ENCODE assay signal across 1 cellular context in the genomic region with DNA sequence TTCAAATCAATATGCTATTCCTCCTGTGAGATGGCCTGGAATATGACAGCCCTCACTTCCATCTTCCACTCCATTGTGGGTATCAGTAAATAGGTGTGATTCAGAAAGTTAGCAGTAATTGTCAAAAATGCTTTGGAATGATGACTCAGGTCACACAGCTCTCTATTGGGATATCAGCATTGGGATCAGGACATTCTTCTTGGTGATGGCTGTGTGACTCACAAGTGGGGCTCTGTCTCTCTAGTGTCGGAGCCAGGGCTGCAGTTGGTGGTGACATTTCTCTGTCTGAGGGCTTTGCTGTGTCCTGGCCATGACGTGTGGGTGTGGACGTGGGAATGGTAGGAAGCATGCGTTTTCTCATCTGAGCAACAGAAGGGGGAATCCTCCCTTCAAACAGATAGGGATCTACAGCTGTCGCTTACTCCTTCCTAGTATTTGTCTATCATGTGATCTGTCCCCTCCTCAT.
TF ChIP-seq lines count a peak whose summit lies in the region.

No MANE protein-coding gene starts in this region.

TF ChIP-seq in K562, 482 proteins besides CTCF, POLR2A, EP300 and RAD21 (continued from another document and continues in another):
- TF ChIP-seq, protein P1, sequence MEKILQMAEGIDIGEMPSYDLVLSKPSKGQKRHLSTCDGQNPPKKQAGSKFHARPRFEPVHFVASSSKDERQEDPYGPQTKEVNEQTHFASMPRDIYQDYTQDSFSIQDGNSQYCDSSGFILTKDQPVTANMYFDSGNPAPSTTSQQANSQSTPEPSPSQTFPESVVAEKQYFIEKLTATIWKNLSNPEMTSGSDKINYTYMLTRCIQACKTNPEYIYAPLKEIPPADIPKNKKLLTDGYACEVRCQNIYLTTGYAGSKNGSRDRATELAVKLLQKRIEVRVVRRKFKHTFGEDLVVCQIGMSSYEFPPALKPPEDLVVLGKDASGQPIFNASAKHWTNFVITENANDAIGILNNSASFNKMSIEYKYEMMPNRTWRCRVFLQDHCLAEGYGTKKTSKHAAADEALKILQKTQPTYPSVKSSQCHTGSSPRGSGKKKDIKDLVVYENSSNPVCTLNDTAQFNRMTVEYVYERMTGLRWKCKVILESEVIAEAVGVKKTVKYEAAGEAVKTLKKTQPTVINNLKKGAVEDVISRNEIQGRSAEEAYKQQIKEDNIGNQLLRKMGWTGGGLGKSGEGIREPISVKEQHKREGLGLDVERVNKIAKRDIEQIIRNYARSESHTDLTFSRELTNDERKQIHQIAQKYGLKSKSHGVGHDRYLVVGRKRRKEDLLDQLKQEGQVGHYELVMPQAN (IDR thresholded peaks at IDR 0.05; ENCODE audit: borderline replicate concordance): no peak
- TF ChIP-seq ARNT (IDR thresholded peaks at IDR 0.05): no peak
- peak; percentile 8 for TF ChIP-seq ZFP36 (IDR thresholded peaks at IDR 0.05; ENCODE audit: low read depth, low read length, partially characterized antibody)
- peak; percentile 92 for TF ChIP-seq CTBP1 (IDR thresholded peaks at IDR 0.05; ENCODE audit: borderline replicate concordance)
- no peak for TF ChIP-seq ZNF124 (CRISPR knock-in tag; IDR thresholded peaks at IDR 0.05)
- 0 out of 2 replicates have a peak, but pooled peaks have one; percentile 50 for TF ChIP-seq ZNF584 (CRISPR knock-in tag; IDR thresholded peaks at IDR 0.05; ENCODE audit: low read depth)
- no peak for TF ChIP-seq TCF7 (IDR thresholded peaks at IDR 0.05; ENCODE audit: borderline replicate concordance)
- TF ChIP-seq DMBX1 (CRISPR knock-in tag; IDR thresholded peaks at IDR 0.05; ENCODE audit: borderline replicate concordance): no peak
- TF ChIP-seq, protein P2, sequence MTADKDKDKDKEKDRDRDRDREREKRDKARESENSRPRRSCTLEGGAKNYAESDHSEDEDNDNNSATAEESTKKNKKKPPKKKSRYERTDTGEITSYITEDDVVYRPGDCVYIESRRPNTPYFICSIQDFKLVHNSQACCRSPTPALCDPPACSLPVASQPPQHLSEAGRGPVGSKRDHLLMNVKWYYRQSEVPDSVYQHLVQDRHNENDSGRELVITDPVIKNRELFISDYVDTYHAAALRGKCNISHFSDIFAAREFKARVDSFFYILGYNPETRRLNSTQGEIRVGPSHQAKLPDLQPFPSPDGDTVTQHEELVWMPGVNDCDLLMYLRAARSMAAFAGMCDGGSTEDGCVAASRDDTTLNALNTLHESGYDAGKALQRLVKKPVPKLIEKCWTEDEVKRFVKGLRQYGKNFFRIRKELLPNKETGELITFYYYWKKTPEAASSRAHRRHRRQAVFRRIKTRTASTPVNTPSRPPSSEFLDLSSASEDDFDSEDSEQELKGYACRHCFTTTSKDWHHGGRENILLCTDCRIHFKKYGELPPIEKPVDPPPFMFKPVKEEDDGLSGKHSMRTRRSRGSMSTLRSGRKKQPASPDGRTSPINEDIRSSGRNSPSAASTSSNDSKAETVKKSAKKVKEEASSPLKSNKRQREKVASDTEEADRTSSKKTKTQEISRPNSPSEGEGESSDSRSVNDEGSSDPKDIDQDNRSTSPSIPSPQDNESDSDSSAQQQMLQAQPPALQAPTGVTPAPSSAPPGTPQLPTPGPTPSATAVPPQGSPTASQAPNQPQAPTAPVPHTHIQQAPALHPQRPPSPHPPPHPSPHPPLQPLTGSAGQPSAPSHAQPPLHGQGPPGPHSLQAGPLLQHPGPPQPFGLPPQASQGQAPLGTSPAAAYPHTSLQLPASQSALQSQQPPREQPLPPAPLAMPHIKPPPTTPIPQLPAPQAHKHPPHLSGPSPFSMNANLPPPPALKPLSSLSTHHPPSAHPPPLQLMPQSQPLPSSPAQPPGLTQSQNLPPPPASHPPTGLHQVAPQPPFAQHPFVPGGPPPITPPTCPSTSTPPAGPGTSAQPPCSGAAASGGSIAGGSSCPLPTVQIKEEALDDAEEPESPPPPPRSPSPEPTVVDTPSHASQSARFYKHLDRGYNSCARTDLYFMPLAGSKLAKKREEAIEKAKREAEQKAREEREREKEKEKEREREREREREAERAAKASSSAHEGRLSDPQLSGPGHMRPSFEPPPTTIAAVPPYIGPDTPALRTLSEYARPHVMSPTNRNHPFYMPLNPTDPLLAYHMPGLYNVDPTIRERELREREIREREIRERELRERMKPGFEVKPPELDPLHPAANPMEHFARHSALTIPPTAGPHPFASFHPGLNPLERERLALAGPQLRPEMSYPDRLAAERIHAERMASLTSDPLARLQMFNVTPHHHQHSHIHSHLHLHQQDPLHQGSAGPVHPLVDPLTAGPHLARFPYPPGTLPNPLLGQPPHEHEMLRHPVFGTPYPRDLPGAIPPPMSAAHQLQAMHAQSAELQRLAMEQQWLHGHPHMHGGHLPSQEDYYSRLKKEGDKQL (CRISPR knock-in tag; IDR thresholded peaks at IDR 0.05; ENCODE audit: borderline replicate concordance): no peak
- no peak for TF ChIP-seq KAT2B (IDR thresholded peaks at IDR 0.05; ENCODE audit: low read depth, low read length)
- TF ChIP-seq, protein P3, sequence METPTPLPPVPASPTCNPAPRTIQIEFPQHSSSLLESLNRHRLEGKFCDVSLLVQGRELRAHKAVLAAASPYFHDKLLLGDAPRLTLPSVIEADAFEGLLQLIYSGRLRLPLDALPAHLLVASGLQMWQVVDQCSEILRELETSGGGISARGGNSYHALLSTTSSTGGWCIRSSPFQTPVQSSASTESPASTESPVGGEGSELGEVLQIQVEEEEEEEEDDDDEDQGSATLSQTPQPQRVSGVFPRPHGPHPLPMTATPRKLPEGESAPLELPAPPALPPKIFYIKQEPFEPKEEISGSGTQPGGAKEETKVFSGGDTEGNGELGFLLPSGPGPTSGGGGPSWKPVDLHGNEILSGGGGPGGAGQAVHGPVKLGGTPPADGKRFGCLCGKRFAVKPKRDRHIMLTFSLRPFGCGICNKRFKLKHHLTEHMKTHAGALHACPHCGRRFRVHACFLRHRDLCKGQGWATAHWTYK (CRISPR knock-in tag; IDR thresholded peaks at IDR 0.05): no peak
- TF ChIP-seq CEBPG (CRISPR knock-in tag; IDR thresholded peaks at IDR 0.05): no peak
- TF ChIP-seq CEBPG (tag; conservative IDR thresholded peaks at IDR 0.05 in 1 of 2, IDR thresholded peaks at IDR 0.05 in 1 of 2): no peak
- TF ChIP-seq ELF2 (CRISPR knock-in tag; IDR thresholded peaks at IDR 0.05): no peak
- TF ChIP-seq, protein P4, sequence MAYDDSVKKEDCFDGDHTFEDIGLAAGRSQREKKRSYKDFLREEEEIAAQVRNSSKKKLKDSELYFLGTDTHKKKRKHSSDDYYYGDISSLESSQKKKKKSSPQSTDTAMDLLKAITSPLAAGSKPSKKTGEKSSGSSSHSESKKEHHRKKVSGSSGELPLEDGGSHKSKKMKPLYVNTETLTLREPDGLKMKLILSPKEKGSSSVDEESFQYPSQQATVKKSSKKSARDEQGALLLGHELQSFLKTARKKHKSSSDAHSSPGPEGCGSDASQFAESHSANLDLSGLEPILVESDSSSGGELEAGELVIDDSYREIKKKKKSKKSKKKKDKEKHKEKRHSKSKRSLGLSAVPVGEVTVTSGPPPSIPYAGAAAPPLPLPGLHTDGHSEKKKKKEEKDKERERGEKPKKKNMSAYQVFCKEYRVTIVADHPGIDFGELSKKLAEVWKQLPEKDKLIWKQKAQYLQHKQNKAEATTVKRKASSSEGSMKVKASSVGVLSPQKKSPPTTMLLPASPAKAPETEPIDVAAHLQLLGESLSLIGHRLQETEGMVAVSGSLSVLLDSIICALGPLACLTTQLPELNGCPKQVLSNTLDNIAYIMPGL (CRISPR knock-in tag; IDR thresholded peaks at IDR 0.05): no peak
- peak; percentile 78; the same call in 1 of the 2 replicates for TF ChIP-seq JUNB (CRISPR knock-in tag; conservative IDR thresholded peaks at IDR 0.05)
- peak; percentile 42 to 43; a peak in 1 of 4 replicates for TF ChIP-seq FOXK2 (conservative IDR thresholded peaks at IDR 0.05 in 1 of 2, IDR thresholded peaks at IDR 0.05 in 1 of 2; ENCODE audit: low read depth in 2 of 2)
- TF ChIP-seq ZNF121 (CRISPR knock-in tag; conservative IDR thresholded peaks at IDR 0.05): no peak
- TF ChIP-seq, protein P5, sequence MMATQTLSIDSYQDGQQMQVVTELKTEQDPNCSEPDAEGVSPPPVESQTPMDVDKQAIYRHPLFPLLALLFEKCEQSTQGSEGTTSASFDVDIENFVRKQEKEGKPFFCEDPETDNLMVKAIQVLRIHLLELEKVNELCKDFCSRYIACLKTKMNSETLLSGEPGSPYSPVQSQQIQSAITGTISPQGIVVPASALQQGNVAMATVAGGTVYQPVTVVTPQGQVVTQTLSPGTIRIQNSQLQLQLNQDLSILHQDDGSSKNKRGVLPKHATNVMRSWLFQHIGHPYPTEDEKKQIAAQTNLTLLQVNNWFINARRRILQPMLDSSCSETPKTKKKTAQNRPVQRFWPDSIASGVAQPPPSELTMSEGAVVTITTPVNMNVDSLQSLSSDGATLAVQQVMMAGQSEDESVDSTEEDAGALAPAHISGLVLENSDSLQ (IDR thresholded peaks at IDR 0.05): peak; percentile 67
- TF ChIP-seq, protein P6, sequence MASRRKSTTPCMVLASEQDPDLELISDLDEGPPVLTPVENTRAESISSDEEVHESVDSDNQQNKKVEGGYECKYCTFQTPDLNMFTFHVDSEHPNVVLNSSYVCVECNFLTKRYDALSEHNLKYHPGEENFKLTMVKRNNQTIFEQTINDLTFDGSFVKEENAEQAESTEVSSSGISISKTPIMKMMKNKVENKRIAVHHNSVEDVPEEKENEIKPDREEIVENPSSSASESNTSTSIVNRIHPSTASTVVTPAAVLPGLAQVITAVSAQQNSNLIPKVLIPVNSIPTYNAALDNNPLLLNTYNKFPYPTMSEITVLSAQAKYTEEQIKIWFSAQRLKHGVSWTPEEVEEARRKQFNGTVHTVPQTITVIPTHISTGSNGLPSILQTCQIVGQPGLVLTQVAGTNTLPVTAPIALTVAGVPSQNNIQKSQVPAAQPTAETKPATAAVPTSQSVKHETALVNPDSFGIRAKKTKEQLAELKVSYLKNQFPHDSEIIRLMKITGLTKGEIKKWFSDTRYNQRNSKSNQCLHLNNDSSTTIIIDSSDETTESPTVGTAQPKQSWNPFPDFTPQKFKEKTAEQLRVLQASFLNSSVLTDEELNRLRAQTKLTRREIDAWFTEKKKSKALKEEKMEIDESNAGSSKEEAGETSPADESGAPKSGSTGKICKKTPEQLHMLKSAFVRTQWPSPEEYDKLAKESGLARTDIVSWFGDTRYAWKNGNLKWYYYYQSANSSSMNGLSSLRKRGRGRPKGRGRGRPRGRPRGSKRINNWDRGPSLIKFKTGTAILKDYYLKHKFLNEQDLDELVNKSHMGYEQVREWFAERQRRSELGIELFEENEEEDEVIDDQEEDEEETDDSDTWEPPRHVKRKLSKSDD (conservative IDR thresholded peaks at IDR 0.05; ENCODE audit: low read length): no peak
- no peak for TF ChIP-seq KDM4B (IDR thresholded peaks at IDR 0.05; ENCODE audit: borderline replicate concordance in 2 of 2, low read depth in 1 of 2)
- peak; percentile 73 for TF ChIP-seq MAFK (IDR thresholded peaks at IDR 0.05; ENCODE audit: low read length)
- no peak for TF ChIP-seq ZBTB17 (CRISPR knock-in tag; IDR thresholded peaks at IDR 0.05)
- TF ChIP-seq, protein P7, sequence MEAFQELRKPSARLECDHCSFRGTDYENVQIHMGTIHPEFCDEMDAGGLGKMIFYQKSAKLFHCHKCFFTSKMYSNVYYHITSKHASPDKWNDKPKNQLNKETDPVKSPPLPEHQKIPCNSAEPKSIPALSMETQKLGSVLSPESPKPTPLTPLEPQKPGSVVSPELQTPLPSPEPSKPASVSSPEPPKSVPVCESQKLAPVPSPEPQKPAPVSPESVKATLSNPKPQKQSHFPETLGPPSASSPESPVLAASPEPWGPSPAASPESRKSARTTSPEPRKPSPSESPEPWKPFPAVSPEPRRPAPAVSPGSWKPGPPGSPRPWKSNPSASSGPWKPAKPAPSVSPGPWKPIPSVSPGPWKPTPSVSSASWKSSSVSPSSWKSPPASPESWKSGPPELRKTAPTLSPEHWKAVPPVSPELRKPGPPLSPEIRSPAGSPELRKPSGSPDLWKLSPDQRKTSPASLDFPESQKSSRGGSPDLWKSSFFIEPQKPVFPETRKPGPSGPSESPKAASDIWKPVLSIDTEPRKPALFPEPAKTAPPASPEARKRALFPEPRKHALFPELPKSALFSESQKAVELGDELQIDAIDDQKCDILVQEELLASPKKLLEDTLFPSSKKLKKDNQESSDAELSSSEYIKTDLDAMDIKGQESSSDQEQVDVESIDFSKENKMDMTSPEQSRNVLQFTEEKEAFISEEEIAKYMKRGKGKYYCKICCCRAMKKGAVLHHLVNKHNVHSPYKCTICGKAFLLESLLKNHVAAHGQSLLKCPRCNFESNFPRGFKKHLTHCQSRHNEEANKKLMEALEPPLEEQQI (IDR thresholded peaks at IDR 0.05): 0 out of 2 replicates have a peak, but pooled peaks have one; percentile 34
- TF ChIP-seq HDAC2 (IDR thresholded peaks at IDR 0.05): 0 out of 2 replicates have a peak, but pooled peaks have one; percentile 40
- TF ChIP-seq RNF2 (IDR thresholded peaks at IDR 0.05): no peak
- TF ChIP-seq, protein P8, sequence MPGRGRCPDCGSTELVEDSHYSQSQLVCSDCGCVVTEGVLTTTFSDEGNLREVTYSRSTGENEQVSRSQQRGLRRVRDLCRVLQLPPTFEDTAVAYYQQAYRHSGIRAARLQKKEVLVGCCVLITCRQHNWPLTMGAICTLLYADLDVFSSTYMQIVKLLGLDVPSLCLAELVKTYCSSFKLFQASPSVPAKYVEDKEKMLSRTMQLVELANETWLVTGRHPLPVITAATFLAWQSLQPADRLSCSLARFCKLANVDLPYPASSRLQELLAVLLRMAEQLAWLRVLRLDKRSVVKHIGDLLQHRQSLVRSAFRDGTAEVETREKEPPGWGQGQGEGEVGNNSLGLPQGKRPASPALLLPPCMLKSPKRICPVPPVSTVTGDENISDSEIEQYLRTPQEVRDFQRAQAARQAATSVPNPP (IDR thresholded peaks at IDR 0.05; ENCODE audit: borderline replicate concordance, insufficient read depth, insufficient read length): no peak
- TF ChIP-seq ASH1L (IDR thresholded peaks at IDR 0.05; ENCODE audit: borderline replicate concordance, low read depth, partially characterized antibody): no peak
- TF ChIP-seq NFRKB (IDR thresholded peaks at IDR 0.05; ENCODE audit: low read depth): 0 out of 2 replicates have a peak, but pooled peaks have one; percentile 2
- TF ChIP-seq, protein P9, sequence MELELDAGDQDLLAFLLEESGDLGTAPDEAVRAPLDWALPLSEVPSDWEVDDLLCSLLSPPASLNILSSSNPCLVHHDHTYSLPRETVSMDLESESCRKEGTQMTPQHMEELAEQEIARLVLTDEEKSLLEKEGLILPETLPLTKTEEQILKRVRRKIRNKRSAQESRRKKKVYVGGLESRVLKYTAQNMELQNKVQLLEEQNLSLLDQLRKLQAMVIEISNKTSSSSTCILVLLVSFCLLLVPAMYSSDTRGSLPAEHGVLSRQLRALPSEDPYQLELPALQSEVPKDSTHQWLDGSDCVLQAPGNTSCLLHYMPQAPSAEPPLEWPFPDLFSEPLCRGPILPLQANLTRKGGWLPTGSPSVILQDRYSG (tag; conservative IDR thresholded peaks at IDR 0.05; ENCODE audit: low read depth): no peak
- TF ChIP-seq, protein P10, sequence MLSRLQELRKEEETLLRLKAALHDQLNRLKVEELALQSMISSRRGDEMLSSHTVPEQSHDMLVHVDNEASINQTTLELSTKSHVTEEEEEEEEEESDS (CRISPR knock-in tag; IDR thresholded peaks at IDR 0.05): no peak
- peak; percentile 76 for TF ChIP-seq GATA2 (CRISPR knock-in tag; IDR thresholded peaks at IDR 0.05)
- no peak for TF ChIP-seq NCOA6 (IDR thresholded peaks at IDR 0.05)
